33 cellular contexts compared by ENCODE assay signal in genomic region chr15:39795486-39795885, GRCh38.
"Had no signal": no experiment of that assay in that cellular context is flagged by ENCODE, and none has a peak within 500 bp of the region (broad histone marks: within the 10 kb centered on the region; RNA-seq: fewer than 3 reads in every experiment).

No MANE protein-coding gene starts in this region.

- FAIRE-seq: astrocyte, RCC 7860 had no signal

- H3K9me3 ChIP-seq: adrenal gland, body of pancreas, breast epithelium had no signal

- H3K27me3 ChIP-seq: body of pancreas, breast epithelium had no signal

- H3K36me3 ChIP-seq: adrenal gland, breast epithelium had no signal

- H3K4me1 ChIP-seq: adrenal gland, body of pancreas, breast epithelium had no signal

- H2AFZ ChIP-seq: PC-9 had no signal

- ATAC-seq: activated naive CD4-positive, alpha-beta T cell treated with anti-CD3 and anti-CD28 coated beads, Interleukin-2, amount 50 U/mL, for 72 hours; activated T-cell treated with anti-CD3 and anti-CD28 coated beads, Interleukin-2, amount 50 U/mL, for 4 hours; body of pancreas had no signal

- H3K4me2 ChIP-seq: PC-9 had no signal

- DNase-seq: activated B cell treated with CpG ODN at 0.5 μM for 24 hours; activated CD4-positive, alpha-beta memory T cell treated with anti-CD3 and anti-CD28 coated beads for 36 hours; activated CD4-positive, alpha-beta T cell treated with anti-CD3 and anti-CD28 coated beads for 4 hours; activated CD4-positive, alpha-beta T cell treated with anti-CD3 and anti-CD28 coated beads, Interleukin-2, amount 50 U/mL, for 1 hour; activated CD4-positive, CD25-positive, alpha-beta regulatory T cell treated with anti-CD3 and anti-CD28 coated beads, Interleukin-2, amount 50 U/mL, for 72 hours; activated CD8-positive, alpha-beta memory T cell treated with anti-CD3 and anti-CD28 coated beads, Interleukin-2, amount 50 U/mL, for 4 hours; activated gamma-delta T cell treated with Interleukin-2 at 50 U/mL for 16 hours; activated naive CD4-positive, alpha-beta T cell treated with anti-CD3 and anti-CD28 coated beads for 36 hours; activated T-cell treated with anti-CD3 and anti-CD28 coated beads for 4 hours; activated T-cell treated with anti-CD3 and anti-CD28 coated beads, Interleukin-2, amount 50 U/mL, for 4 hours; adrenal gland; body of pancreas; NCI-H1105; NCI-H1436; NCI-H1694; NCI-H1930; NCI-H2107; NCI-H2171; NCI-H510A; NCI-H526; NCI-H774; NK-92 treated with Interleukin-12 subunit alpha and Interleukin-12 subunit beta, amount 100 ng/mL, for 24 hours; PC-9; Right ventricle myocardium superior; SW 1271; T-helper 1 cell; T-helper 2 cell; T-helper 9 cell had no signal

- H3K27ac ChIP-seq: adrenal gland, body of pancreas, breast epithelium, PC-9, VCaP had no signal

- H3K4me3 ChIP-seq: adrenal gland, body of pancreas, breast epithelium, PC-9 had no signal
